Comparison of ENCODE assay signal across 8 cellular contexts in genomic region chr16:8944113-8944765, GRCh38. TPM values are rescaled to one million over a fixed set of nuclear protein-coding genes. Genes with fewer than 3 reads are reported as not detected.
DNase-seq lines count a peak whose midpoint lies in the region; ATAC-seq and TF ChIP-seq lines count a peak whose summit lies in the region.

No MANE protein-coding gene starts in this region.

- H3K27ac Mint-ChIP-seq in effector memory CD8-positive, alpha-beta T cell = peak overlapping the region; percentile 83

- TF ChIP-seq CTCF in GM10248 (IDR thresholded peaks at IDR 0.05; ENCODE audit: control extremely low read depth, extremely low read depth, low read depth, missing control alignments) = no peak

- H3K4me1 Mint-ChIP-seq in effector memory CD8-positive, alpha-beta T cell (ENCODE audit: low read depth in 2 of 2) = peaks cover 90 to 93% of the 10 kb centered on the region in 2 donors

- H3K36me3 Mint-ChIP-seq in effector memory CD8-positive, alpha-beta T cell (ENCODE audit: insufficient read depth) = peaks cover 24% of the 10 kb centered on the region

- no peak overlapping the region for H3K4me3 ChIP-seq in MG63

- no peaks in the 10 kb centered on the region for H3K27me3 ChIP-seq in MG63

- H3K27me3 Mint-ChIP-seq in effector memory CD8-positive, alpha-beta T cell = no peaks in the 10 kb centered on the region

- POLR2A ChIA-PET in GM10248 (lab: Yijun Ruan, JAX) = no interaction called here

- DNase-seq in GM10248 (ENCODE audit: extremely low spot score) (peak; percentile 71), GOT3 (lab: John Stamatoyannopoulos, UW) (no peak), caudate nucleus (lab: John Stamatoyannopoulos, UW) (no peak), DMS79 (lab: John Stamatoyannopoulos, UW) (no peak), MG63 (no peak)
- no peak for DNase-seq in effector memory CD8-positive, alpha-beta T cell

- H3K4me3 Mint-ChIP-seq in effector memory CD8-positive, alpha-beta T cell = peak overlapping the region; percentile 57 to 75

- no peaks in the 10 kb centered on the region for H3K9me3 ChIP-seq in MG63

- no peaks in the 10 kb centered on the region for H3K9me3 Mint-ChIP-seq in effector memory CD8-positive, alpha-beta T cell

- H3K27ac ChIP-seq in caudate nucleus (ENCODE audit: low read depth, low read length) = no peak overlapping the region

- no peaks in the 10 kb centered on the region for H3K36me3 ChIP-seq in MG63

- CTCF ChIA-PET in GM10248 (lab: Yijun Ruan, JAX) = interaction anchor here (2.3 to 9.0 kb wide), 3 partner anchors 7 to 64 kb away, joined by 7 to 109 read pairs (median 11); no protein-coding TSS in a partner anchor

- ATAC-seq in GM19467 (IDR thresholded peaks at IDR 0.05; ENCODE audit: unreplicated experiment) (peak; percentile 60), HG03457 (IDR thresholded peaks at IDR 0.05; ENCODE audit: unreplicated experiment) (peak; percentile 57)
- ATAC-seq in effector memory CD8-positive, alpha-beta T cell (replicated peaks) = peak; percentile 34

RNA-seq across cellular contexts. Expression of gene USP7, which starts 19.5 kb away (rescaled TPM):
- 16.2 and 23.3 TPM in 2 replicates for total RNA-seq in MG63 (2014; rRNA removed; shearing (Covaris generic); ENCODE audit: low replicate concordance)
